Comparison of ENCODE assay signal across 1 cellular context in genomic region chr20:51631953-51632352, GRCh38.
TF ChIP-seq lines count a peak whose summit lies in the region.

No MANE protein-coding gene starts in this region.

TF ChIP-seq in IMR-90, 13 proteins besides CTCF, POLR2A, EP300 and RAD21 (continued from another document):
- TF ChIP-seq FOS (IDR thresholded peaks at IDR 0.05; ENCODE audit: low read depth, low read length): no peak
- no peak for TF ChIP-seq NFE2L2 (IDR thresholded peaks at IDR 0.05; ENCODE audit: low read depth, low read length)
- no peak for TF ChIP-seq RFX5 (IDR thresholded peaks at IDR 0.05; ENCODE audit: low read depth, low read length)
- TF ChIP-seq BHLHE40 (IDR thresholded peaks at IDR 0.05; ENCODE audit: low read depth, low read length): no peak
- TF ChIP-seq MXI1 (IDR thresholded peaks at IDR 0.05; ENCODE audit: borderline replicate concordance, low read depth, low read length): no peak
TF ChIP-seq in IMR-90: peak in this region for 0.
